Comparison of ENCODE assay signal across 8 cellular contexts in the genomic region with DNA sequence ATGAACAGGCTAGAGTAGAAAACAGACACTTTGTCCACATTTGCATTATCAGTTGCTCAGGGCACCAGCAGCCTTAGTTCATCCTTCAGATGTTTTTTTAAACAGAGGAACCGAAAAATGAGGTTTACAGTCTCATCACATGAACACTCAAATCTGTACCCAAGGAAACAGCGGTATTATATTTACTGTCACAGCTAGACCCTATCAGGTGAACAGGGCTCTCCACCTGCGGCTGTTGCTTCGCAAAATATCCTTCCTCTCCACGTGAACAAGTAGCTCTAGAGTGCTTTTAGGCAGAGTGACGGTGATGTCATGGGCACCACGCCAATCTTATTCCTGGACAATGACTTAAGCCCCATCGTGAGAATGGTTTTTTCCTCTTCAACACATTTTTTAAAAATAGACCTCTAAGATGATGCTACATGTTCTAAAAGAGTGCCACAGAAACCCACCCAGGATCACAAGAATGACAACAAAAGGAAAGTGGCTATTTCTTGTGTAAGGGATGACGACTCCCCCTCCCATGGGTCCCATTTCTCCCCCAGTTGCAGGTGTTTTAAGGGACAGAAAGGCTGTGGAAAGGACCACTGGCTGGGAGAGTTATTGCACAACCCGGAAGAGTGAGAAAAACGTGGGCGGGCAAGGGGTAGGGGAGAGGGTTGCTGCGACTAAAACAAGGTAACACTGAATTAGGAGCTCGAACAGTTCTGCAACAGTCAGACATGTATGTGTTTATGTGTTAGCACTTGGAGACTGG.
A peak's percentile ranks its signal among the peaks of the same experiment; 100 is the strongest.
DNase-seq lines count a peak whose midpoint lies in the region; ATAC-seq, FAIRE-seq and TF ChIP-seq lines count a peak whose summit lies in the region.

No MANE protein-coding gene starts in this region.

- H4K20me1 ChIP-seq in MM.1S (ENCODE audit: insufficient read depth, low read length), result no peaks in the 10 kb centered on the region

- H3K27ac ChIP-seq in MM.1S (ENCODE audit: low read length), result peak overlapping the region; percentile 96
- H3K27ac ChIP-seq in colonic mucosa, result peak overlapping the region; percentile 10
- no peak overlapping the region for H3K27ac ChIP-seq in body of pancreas

- intact Hi-C loops in colonic mucosa (cut with DNase I), result no loop called here
- intact Hi-C loops in body of pancreas (cut with DNase I), result no loop called here

- H3K36me3 ChIP-seq in MM.1S (replicated peaks; ENCODE audit: insufficient read depth, low read length) (0 out of 2 replicates have a peak, but pooled peaks cover 8% of the 10 kb centered on the region), colonic mucosa (peaks cover 5% of the 10 kb centered on the region), body of pancreas (replicated peaks in 1 of 2; ENCODE audit: insufficient read depth in 1 of 2, low read depth in 2 of 2) (no peaks in the 10 kb centered on the region)

- 82 to 88% methylated on average over 14 of the region's 14 CpGs for WGBS in body of pancreas, 2 donors

- peaks cover 78% of the 10 kb centered on the region for H3F3A ChIP-seq in MM.1S (ENCODE audit: insufficient read depth, low read length)

- peak overlapping the region; percentile 70 for H3K4me2 ChIP-seq in MM.1S (ENCODE audit: low read depth, low read length)

- H3K9ac ChIP-seq in MM.1S (ENCODE audit: low read length) (peak overlapping the region; percentile 81), colonic mucosa (ENCODE audit: low read depth in 2 of 2, low read length in 2 of 2) (no peak overlapping the region)

- H3K27me3 ChIP-seq in MM.1S (replicated peaks; ENCODE audit: insufficient read depth, low read length) (no peaks in the 10 kb centered on the region), colonic mucosa (no peaks in the 10 kb centered on the region), body of pancreas (no peaks in the 10 kb centered on the region)

- TF ChIP-seq CTCF in GM12865 (IDR thresholded peaks at IDR 0.05; ENCODE audit: insufficient read depth, low read depth, low read length, missing control alignments) (no peak), MM.1S (IDR thresholded peaks at IDR 0.05; ENCODE audit: low read length) (no peak), colonic mucosa (IDR thresholded peaks at IDR 0.05) (no peak), body of pancreas (IDR thresholded peaks at IDR 0.05) (no peak)

- no peak overlapping the region for H2AFZ ChIP-seq in MM.1S (ENCODE audit: low read length)

- H3K4me1 ChIP-seq in MM.1S (ENCODE audit: low read length) (peaks cover 76% of the 10 kb centered on the region), colonic mucosa (no peaks in the 10 kb centered on the region), body of pancreas (no peaks in the 10 kb centered on the region)

- no peak for TF ChIP-seq POLR2A in body of pancreas (IDR thresholded peaks at IDR 0.05)

- peak; percentile 96 for DNase-seq in GM12865 (ENCODE audit: low read depth)
- DNase-seq in MM.1S, result peak; percentile 91
- no peak for DNase-seq in colonic mucosa
- no peak for DNase-seq in iPS-NIHi7 (ENCODE audit: extremely low spot score)
- DNase-seq in amniotic stem cell (lab: John Stamatoyannopoulos, UW), result no peak
- no peak for DNase-seq in urothelium cell line (ENCODE audit: low spot score)
- no peak for DNase-seq in body of pancreas

- H3K79me2 ChIP-seq in MM.1S (ENCODE audit: low read length), result peaks cover 17% of the 10 kb centered on the region

- H3K9me2 ChIP-seq in MM.1S (replicated peaks; ENCODE audit: insufficient read depth, low read length), result no peaks in the 10 kb centered on the region

- H3K9me3 ChIP-seq in MM.1S (replicated peaks; ENCODE audit: insufficient read depth, low read length) (no peaks in the 10 kb centered on the region), colonic mucosa (no peaks in the 10 kb centered on the region), body of pancreas (no peaks in the 10 kb centered on the region)

- ATAC-seq in GM21717 (IDR thresholded peaks at IDR 0.05; ENCODE audit: unreplicated experiment) (peak; percentile 76), body of pancreas (no peak)

- H3K4me3 ChIP-seq in GM12865 (ENCODE audit: low read depth, low read length) (peak overlapping the region; percentile 58), MM.1S (ENCODE audit: low read length) (peak overlapping the region; percentile 34), colonic mucosa (no peak overlapping the region), body of pancreas (no peak overlapping the region)

- FAIRE-seq in urothelium cell line (lab: Jason Lieb, UNC), result no peak

Comparison
In these comparisons a context has a peak if more than half of its experiments do, and no peak if none do; other contexts are left out.
1. DNase-seq: peak in GM12865 (single experiment) and MM.1S (single experiment); none in colonic mucosa (single experiment), iPS-NIHi7 (single experiment), amniotic stem cell (single experiment), urothelium cell line (single experiment) and body of pancreas (0 of 4).
2. H3K4me3 ChIP-seq: peak in GM12865 (single experiment) and MM.1S (single experiment); none in colonic mucosa (single experiment) and body of pancreas (0 of 2).
3. H3K27ac ChIP-seq: peak in MM.1S (single experiment) and colonic mucosa (single experiment); none in body of pancreas (0 of 4).